20 cellular contexts compared by ENCODE assay signal in the genomic region with DNA sequence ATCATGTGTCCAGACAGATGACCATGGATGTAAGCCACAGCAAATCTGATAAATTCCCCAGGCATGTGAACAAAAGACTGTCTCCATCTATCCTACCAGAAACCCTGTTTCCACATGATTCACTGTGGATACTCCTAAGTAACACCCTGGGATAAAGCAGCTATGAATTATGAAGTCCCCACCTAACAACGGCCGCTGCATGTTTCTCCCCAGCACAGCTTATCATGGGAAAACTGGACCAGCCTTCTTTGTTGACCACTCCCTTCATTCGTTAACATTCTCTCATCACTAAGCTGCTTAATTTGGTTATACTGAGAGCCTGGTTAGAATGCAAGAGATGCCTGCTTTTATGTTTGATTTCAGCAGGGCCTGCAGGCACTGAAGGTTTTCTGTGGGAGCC.
DNase-seq lines count a peak whose midpoint lies in the region; FAIRE-seq and TF ChIP-seq lines count a peak whose summit lies in the region.
"Had no signal": no experiment of that assay in that cellular context is flagged by ENCODE, and none has a peak within 500 bp of the region (broad histone marks: within the 10 kb centered on the region; RNA-seq: fewer than 3 reads in every experiment).

No MANE protein-coding gene starts in this region.

- intact Hi-C loops in thyroid gland (cut with DNase I): no loop called here

- no peak for TF ChIP-seq POLR2A in thyroid gland (IDR thresholded peaks at IDR 0.05)

- H3K27ac ChIP-seq in osteoblast (ENCODE audit: low read depth, low read length): peak overlapping the region; percentile 19
- no peak overlapping the region for H3K27ac ChIP-seq in thyroid gland
- H3K27ac ChIP-seq: adrenal gland, pancreas had no signal

- peak; percentile 23 for FAIRE-seq in bronchial epithelial cell (lab: Jason Lieb, UNC)
- FAIRE-seq: pancreas, urothelium cell line had no signal

- H3K4me3 ChIP-seq in bronchial epithelial cell (ENCODE audit: low read depth, low read length) (no peak overlapping the region), osteoblast (ENCODE audit: insufficient read depth, low read length) (no peak overlapping the region), thyroid gland (replicated peaks in 1 of 3) (no peak overlapping the region)
- H3K4me3 ChIP-seq: adrenal gland, pancreas had no signal

- H3K4me1 ChIP-seq in osteoblast (ENCODE audit: insufficient read depth, low read length) (peaks cover 7% of the 10 kb centered on the region), thyroid gland (peaks cover 0 to 1% of the 10 kb centered on the region in 2 donors)
- H3K4me1 ChIP-seq: pancreas had no signal

- 84 to 97% methylated on average over 3 of the region's 3 CpGs for WGBS in thyroid gland, 2 donors

- H3K27me3 ChIP-seq in bronchial epithelial cell (ENCODE audit: control insufficient read depth, insufficient read depth, low read length): no peaks in the 10 kb centered on the region
- no peaks in the 10 kb centered on the region for H3K27me3 ChIP-seq in osteoblast (ENCODE audit: insufficient read depth, low read length)
- no peaks in the 10 kb centered on the region for H3K27me3 ChIP-seq in thyroid gland
- H3K27me3 ChIP-seq: adrenal gland, pancreas had no signal

- H3K36me3 ChIP-seq in bronchial epithelial cell (ENCODE audit: control insufficient read depth, insufficient read depth, low read length): no peaks in the 10 kb centered on the region
- no peaks in the 10 kb centered on the region for H3K36me3 ChIP-seq in osteoblast (ENCODE audit: insufficient read depth, low read length)
- no peaks in the 10 kb centered on the region for H3K36me3 ChIP-seq in thyroid gland
- H3K36me3 ChIP-seq: adrenal gland, pancreas had no signal

- no peaks in the 10 kb centered on the region for H4K20me1 ChIP-seq in osteoblast (ENCODE audit: insufficient read depth, low read length)

- H3K9me3 ChIP-seq in osteoblast (ENCODE audit: low read depth, low read length): no peaks in the 10 kb centered on the region
- H3K9me3 ChIP-seq in thyroid gland: no peaks in the 10 kb centered on the region
- H3K9me3 ChIP-seq: adrenal gland, pancreas had no signal

- no peak for TF ChIP-seq CTCF in bronchial epithelial cell (IDR thresholded peaks at IDR 0.05; ENCODE audit: insufficient read depth, low read length, severe bottlenecking)
- TF ChIP-seq CTCF in osteoblast (IDR thresholded peaks at IDR 0.05; ENCODE audit: extremely low read depth, low read depth, low read length): no peak
- TF ChIP-seq CTCF in thyroid gland (IDR thresholded peaks at IDR 0.05): no peak

- no peak overlapping the region for H3K4me2 ChIP-seq in osteoblast (ENCODE audit: insufficient read depth, low read length)

- no peaks in the 10 kb centered on the region for H3K79me2 ChIP-seq in osteoblast (ENCODE audit: insufficient read depth, low read length)

- DNase-seq in Daoy (ENCODE audit: low read depth) (peak; percentile 36), NCI-H748 (lab: John Stamatoyannopoulos, UW; ENCODE audit: unreplicated experiment) (peak; percentile 53), bronchial epithelial cell (ENCODE audit: low read depth) (no peak), osteoblast (ENCODE audit: insufficient read length, low spot score, missing footprints) (no peak), 8988T (no peak), Kasumi-1 (lab: John Stamatoyannopoulos, UW) (no peak), thyroid gland (no peak)
- DNase-seq: activated CD4-positive, alpha-beta T cell treated with anti-CD3 and anti-CD28 coated beads for 1 hour; activated naive CD4-positive, alpha-beta T cell; activated T-cell treated with anti-CD3 and anti-CD28 coated beads, Interleukin-2, amount 50 U/mL, for 1 hour; adrenal gland; CD8-positive, alpha-beta memory T cell; DMS53; Karpas-422; NCI-H1048; NCI-H2029 treated with DMSO at 0.1 percent for 48 hours; NCI-H526 treated with DMSO at 0.1 percent for 48 hours; pancreas; T-cell had no signal

- H2AFZ ChIP-seq in osteoblast (ENCODE audit: low read length): no peak overlapping the region

Comparison
In these comparisons a context has a peak if more than half of its experiments do, and no peak if none do; other contexts are left out.
1. DNase-seq: peak in Daoy (single experiment) and NCI-H748 (single experiment); none in bronchial epithelial cell (single experiment), osteoblast (single experiment), 8988T (single experiment), Kasumi-1 (0 of 2) and thyroid gland (0 of 2).